Comparison of ENCODE assay signal across 8 cellular contexts in the genomic region with DNA sequence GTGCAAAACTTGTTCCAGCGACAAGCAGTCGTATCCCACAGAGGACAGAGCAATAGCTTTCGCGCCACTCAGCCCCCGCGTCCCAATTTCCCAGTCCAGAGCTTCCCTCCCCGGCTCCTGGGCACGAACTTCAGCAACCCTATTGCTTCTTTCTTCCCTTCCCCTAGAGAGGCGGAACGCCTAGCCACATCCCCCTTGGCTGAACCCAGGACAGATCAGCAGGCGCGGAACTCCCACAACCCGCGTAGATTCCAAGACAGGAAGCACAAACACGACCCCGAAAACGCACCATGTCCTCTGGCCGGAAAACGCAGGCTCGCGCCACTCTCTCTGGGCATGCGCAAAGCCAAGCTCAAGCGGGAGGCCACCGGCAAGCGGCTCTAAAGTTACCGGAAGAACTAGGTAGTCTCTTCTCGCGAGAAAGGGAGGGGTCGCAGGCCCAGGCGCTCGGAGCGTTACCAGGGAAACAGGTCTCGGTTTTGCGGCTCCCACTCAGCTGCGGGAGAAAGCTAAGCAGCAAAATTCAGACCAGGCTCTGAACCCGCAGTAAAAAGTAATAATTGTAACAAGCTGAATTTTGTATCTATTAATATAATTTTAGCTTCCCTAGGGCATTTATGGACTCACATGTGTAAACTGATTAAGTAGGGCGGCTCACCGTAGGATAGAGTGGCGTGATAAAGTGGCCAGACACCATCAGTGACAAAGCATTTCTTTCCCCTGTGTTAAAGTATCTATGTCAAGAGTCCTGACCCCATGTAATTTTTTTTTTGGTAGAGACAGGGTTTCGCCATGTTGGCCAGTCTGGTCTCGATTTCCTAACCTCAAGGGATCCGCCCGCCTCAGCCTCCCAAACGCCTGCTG. TPM values are rescaled to one million over a fixed set of nuclear protein-coding genes. Genes with fewer than 3 reads are reported as not detected.
DNase-seq lines count a peak whose midpoint lies in the region; TF ChIP-seq lines count a peak whose summit lies in the region.

Gene TMEM209, minus strand, starts transcription at position 323 of the 864 bp plus-strand sequence. Its CDS starts 31 bp downstream, at position 292.

- H3K27ac ChIP-seq in effector memory CD4-positive, alpha-beta T cell (ENCODE audit: insufficient read depth, low read length, poor library complexity, severe bottlenecking), result peak within 1 kb of the TSS; percentile 82

- no peaks in the 10 kb centered on the region for H3K27me3 ChIP-seq in effector memory CD4-positive, alpha-beta T cell (replicated peaks; ENCODE audit: control insufficient read depth, insufficient read depth, low read length, poor library complexity, severe bottlenecking)

- H3K9me3 ChIP-seq in effector memory CD4-positive, alpha-beta T cell (ENCODE audit: control insufficient read depth, low read length), result no peaks in the 10 kb centered on the region

- peak within 1 kb of the TSS; percentile 92 for H3K4me3 ChIP-seq in effector memory CD4-positive, alpha-beta T cell (ENCODE audit: insufficient read depth, low read depth, low read length, poor library complexity, severe bottlenecking)

- POLR2A ChIA-PET in activated CD8-positive, alpha-beta memory T cell treated with anti-CD3 and anti-CD28 coated beads for 36 hours (lab: Charles Lee), result interaction anchor here (0.5 to 1.5 kb wide), 9 partner anchors 12 to 557 kb away, joined by 3 to 11 read pairs (median 4); partner anchors contain the start of gene KLHDC10

- H3K36me3 ChIP-seq in effector memory CD4-positive, alpha-beta T cell (ENCODE audit: control insufficient read depth, insufficient read depth, low read length), result peaks cover 15% of the 10 kb centered on the region

- no peak for TF ChIP-seq CTCF in GM20000 (IDR thresholded peaks at IDR 0.05; ENCODE audit: extremely low read depth, missing control alignments)

- peak; percentile 96 for DNase-seq in CMK (ENCODE audit: low read depth)
- DNase-seq in GM20000 (ENCODE audit: low spot score), result peak; percentile 94
- peak; percentile 98 for DNase-seq in HT-29 (ENCODE audit: low spot score)
- peak; percentile 80 to 92 for DNase-seq in NOMO-1 (lab: John Stamatoyannopoulos, UW; ENCODE audit: unreplicated experiment in 2 of 2)
- DNase-seq in effector memory CD4-positive, alpha-beta T cell, result peak; percentile 87 to 93 (median 87)
- peak; percentile 96 to 97 for DNase-seq in lung microvascular endothelial cell (ENCODE audit: low read depth in 2 of 2)
- peak; percentile 92 to 94 (median 93) for DNase-seq in stimulated activated CD4-positive, alpha-beta T cell treated with anti-CD3 and anti-CD28 coated beads, TNF-alpha, amount 100 ng/mL, for 48 hours (ENCODE audit: low read depth in 3 of 3)

- CTCF ChIA-PET in activated CD8-positive, alpha-beta memory T cell treated with anti-CD3 and anti-CD28 coated beads for 36 hours (lab: Charles Lee), result interaction anchor here (0.8 to 1.2 kb wide), 4 partner anchors 15 to 24 kb away, joined by 3 to 5 read pairs (median 4); no protein-coding TSS in a partner anchor

- H3K4me1 ChIP-seq in effector memory CD4-positive, alpha-beta T cell (ENCODE audit: control insufficient read depth, insufficient read depth, low read length, poor library complexity, severe bottlenecking), result peaks cover 5% of the 10 kb centered on the region

RNA-seq across cellular contexts. Expression of gene TMEM209, which starts in this region (rescaled TPM):
- total RNA-seq in HT-29 (2014; rRNA removed; shearing (Covaris generic)), result 11.4 and 13.1 TPM in 2 replicates
- total RNA-seq in activated CD8-positive, alpha-beta memory T cell treated with anti-CD3 and anti-CD28 coated beads for 36 hours, result 10 to 100 TPM; 49.7 to 52.0 TPM
- total RNA-seq in lung microvascular endothelial cell, result 4.6 and 5.4 TPM in 2 replicates

Comparison
In these comparisons a context has a peak if more than half of its experiments do, and no peak if none do; other contexts are left out.
1. Peak in every context shown above with its lines: DNase-seq, H3K4me3 ChIP-seq and H3K27ac ChIP-seq.